In genomic region chr6:30676660-30677270, GRCh38 we compare ENCODE assay signal across 20 cellular contexts. TPM values are rescaled to one million over a fixed set of nuclear protein-coding genes. Genes with fewer than 3 reads are reported as not detected.
DNase-seq lines count a peak whose midpoint lies in the region; TF ChIP-seq lines count a peak whose summit lies in the region.
"Had no signal": no experiment of that assay in that cellular context is flagged by ENCODE, and none has a peak within 500 bp of the region (broad histone marks: within the 10 kb centered on the region; RNA-seq: fewer than 3 reads in every experiment).

No MANE protein-coding gene starts in this region.

- H3K27me3 Mint-ChIP-seq in activated naive CD4-positive, alpha-beta T cell treated with anti-CD3 and anti-CD28 coated beads, Interleukin-2, amount 50 U/mL, for 24 hours: no peaks in the 10 kb centered on the region
- H3K27me3 Mint-ChIP-seq in glutamatergic neuron (ENCODE audit: unreplicated experiment): peaks cover 8% of the 10 kb centered on the region

- POLR2A ChIA-PET in RWPE1 (lab: Yijun Ruan, JAX; ENCODE audit: low non-redundant PET): interaction anchor here (0.6 kb wide), 1 partner anchor 14 kb away, joined by 3 read pairs; no protein-coding TSS in a partner anchor

- peaks cover 45% of the 10 kb centered on the region for H3K4me1 Mint-ChIP-seq in activated naive CD4-positive, alpha-beta T cell treated with anti-CD3 and anti-CD28 coated beads, Interleukin-2, amount 50 U/mL, for 24 hours
- H3K4me1 Mint-ChIP-seq in glutamatergic neuron (ENCODE audit: low read depth, unreplicated experiment): peaks cover 21% of the 10 kb centered on the region

- H3K36me3 Mint-ChIP-seq in activated naive CD4-positive, alpha-beta T cell treated with anti-CD3 and anti-CD28 coated beads, Interleukin-2, amount 50 U/mL, for 24 hours: peaks cover 21% of the 10 kb centered on the region
- H3K36me3 Mint-ChIP-seq in glutamatergic neuron (ENCODE audit: unreplicated experiment): peaks cover 6% of the 10 kb centered on the region

- H3K27ac Mint-ChIP-seq in activated naive CD4-positive, alpha-beta T cell treated with anti-CD3 and anti-CD28 coated beads, Interleukin-2, amount 50 U/mL, for 24 hours: peak overlapping the region; percentile 83
- H3K27ac Mint-ChIP-seq in glutamatergic neuron (ENCODE audit: unreplicated experiment): peak overlapping the region; percentile 76

- no peak overlapping the region for H3K4me3 Mint-ChIP-seq in activated naive CD4-positive, alpha-beta T cell treated with anti-CD3 and anti-CD28 coated beads, Interleukin-2, amount 50 U/mL, for 24 hours
- peak overlapping the region; percentile 56 for H3K4me3 Mint-ChIP-seq in glutamatergic neuron (ENCODE audit: unreplicated experiment)

- H3K27ac ChIP-seq in RWPE1: peak overlapping the region; percentile 97
- H3K27ac ChIP-seq: parathyroid adenoma, SJCRH30, uterus had no signal

- intact Hi-C loops in posterior vena cava (cut with DNase I): no loop called here

- CTCF ChIA-PET in RWPE1 (lab: Yijun Ruan, JAX): interaction anchor here (2.9 kb wide), 1 partner anchor 54 kb away, joined by 13 read pairs; no protein-coding TSS in a partner anchor

- H3K9me3 Mint-ChIP-seq in activated naive CD4-positive, alpha-beta T cell treated with anti-CD3 and anti-CD28 coated beads, Interleukin-2, amount 50 U/mL, for 24 hours: no peaks in the 10 kb centered on the region
- H3K9me3 Mint-ChIP-seq in glutamatergic neuron (ENCODE audit: unreplicated experiment): peaks cover 7% of the 10 kb centered on the region

- TF ChIP-seq CTCF in RWPE1 (conservative IDR thresholded peaks at IDR 0.05; ENCODE audit: low read depth) (no peak), glutamatergic neuron (IDR thresholded peaks at IDR 0.05; ENCODE audit: partially characterized antibody, unreplicated experiment) (no peak)

- DNase-seq in activated naive CD4-positive, alpha-beta T cell treated with Interleukin-2 at 50 U/mL for 16 hours: no peak
- DNase-seq in RWPE1 (ENCODE audit: low spot score): no peak
- no peak for DNase-seq in glutamatergic neuron
- peak; percentile 61 for DNase-seq in posterior vena cava (ENCODE audit: low spot score)
- no peak for DNase-seq in AML-193 (lab: John Stamatoyannopoulos, UW)
- DNase-seq in mesenteric fat pad (ENCODE audit: low spot score): no peak
- no peak for DNase-seq in HK-2 (ENCODE audit: unreplicated experiment)
- DNase-seq: activated CD4-positive, alpha-beta T cell treated with anti-CD3 and anti-CD28 coated beads for 1 hour; activated CD8-positive, alpha-beta memory T cell treated with anti-CD3 and anti-CD28 coated beads, Interleukin-2, amount 50 U/mL, for 4 hours; DMS153; KBM-7; MV-4-11; NCI-H2029; NCI-H524; SJCRH30; stimulated activated CD4-positive, alpha-beta T cell treated with anti-CD3 and anti-CD28 coated beads, Interleukin-1b, Interleukin-23, amount 100 ng/mL, for 48 hours; T-helper 9 cell; uterus had no signal

RNA-seq across cellular contexts. Expression of gene DHX16, which starts 4.0 kb away (rescaled TPM):
- total RNA-seq in glutamatergic neuron (ENCODE audit: unreplicated experiment) (26.9 TPM), posterior vena cava (10 to 100 TPM; 17.6 to 22.5 TPM), mesenteric fat pad (27.2 TPM)

RNA-seq across cellular contexts. Expression of gene PPP1R18, which starts 9.7 kb away (rescaled TPM):
- 175 TPM for total RNA-seq in glutamatergic neuron (ENCODE audit: unreplicated experiment)
- total RNA-seq in posterior vena cava: 100 to 1,000 TPM in 1 of 2 donors, 10 to 100 TPM in 1; 70.0 to 111 TPM
- total RNA-seq in mesenteric fat pad: 87.0 TPM

RNA-seq across cellular contexts. Expression of gene NRM, which starts 14.0 kb away (rescaled TPM):
- total RNA-seq in glutamatergic neuron (ENCODE audit: unreplicated experiment) (52.2 TPM), posterior vena cava (10 to 100 TPM; 14.6 to 15.5 TPM), mesenteric fat pad (7.3 TPM)

RNA-seq across cellular contexts. Expression of gene C6orf136, which starts 29.8 kb away (rescaled TPM):
- total RNA-seq in glutamatergic neuron (ENCODE audit: unreplicated experiment) (13.7 TPM), posterior vena cava (10 to 100 TPM in 1 of 2 donors, 1 to 10 TPM in 1; 8.5 to 13.4 TPM), mesenteric fat pad (12.4 TPM)

RNA-seq across cellular contexts. Expression of gene MDC1, which starts 40.3 kb away (rescaled TPM):
- 50.4 TPM for total RNA-seq in glutamatergic neuron (ENCODE audit: unreplicated experiment)
- total RNA-seq in posterior vena cava: 10 to 100 TPM; 24.4 to 25.0 TPM
- 19.8 TPM for total RNA-seq in mesenteric fat pad
